1 cellular context compared by ENCODE assay signal in genomic region chr1:213737398-213738040, GRCh38.
A peak's percentile ranks its signal among the peaks of the same experiment; 100 is the strongest.
TF ChIP-seq lines count a peak whose summit lies in the region.

No MANE protein-coding gene starts in this region.

TF ChIP-seq in HepG2, 621 proteins besides CTCF, POLR2A, EP300 and RAD21 (continued from another document and continues in another):
- TF ChIP-seq USF2 (IDR thresholded peaks at IDR 0.05; ENCODE audit: low read depth, low read length) (no peak), USF2 (CRISPR knock-in tag; IDR thresholded peaks at IDR 0.05; ENCODE audit: borderline replicate concordance) (no peak), ZNF782 (CRISPR knock-in tag; IDR thresholded peaks at IDR 0.05; ENCODE audit: borderline replicate concordance) (peak; percentile 49; the same call in 1 of the 2 replicates), CHD4 (IDR thresholded peaks at IDR 0.05; ENCODE audit: borderline replicate concordance, low read length) (0 out of 2 replicates have a peak, but pooled peaks have one; percentile 29), ESRRA (CRISPR knock-in tag; IDR thresholded peaks at IDR 0.05; ENCODE audit: low read depth) (peak; percentile 95), SRY (CRISPR knock-in tag; IDR thresholded peaks at IDR 0.05) (no peak), ZNF781 (CRISPR knock-in tag; IDR thresholded peaks at IDR 0.05; ENCODE audit: borderline replicate concordance, not compliant biosample characterization) (no peak), MXD4 (CRISPR knock-in tag; IDR thresholded peaks at IDR 0.05) (no peak), RARG (CRISPR knock-in tag; IDR thresholded peaks at IDR 0.05; ENCODE audit: low read depth) (no peak), ZSCAN5A (CRISPR knock-in tag; IDR thresholded peaks at IDR 0.05; ENCODE audit: borderline replicate concordance) (no peak), SETDB1 (CRISPR knock-in tag; IDR thresholded peaks at IDR 0.05; ENCODE audit: borderline replicate concordance) (no peak), PRDM15 (CRISPR knock-in tag; IDR thresholded peaks at IDR 0.05) (no peak), NFYB (CRISPR knock-in tag; IDR thresholded peaks at IDR 0.05) (no peak), ZNF607 (CRISPR knock-in tag; IDR thresholded peaks at IDR 0.05; ENCODE audit: borderline replicate concordance) (no peak; the same call in 1 of the 2 replicates), THAP7 (CRISPR knock-in tag; IDR thresholded peaks at IDR 0.05) (no peak), SCMH1 (CRISPR knock-in tag; IDR thresholded peaks at IDR 0.05; ENCODE audit: borderline replicate concordance) (no peak), MXD1 (CRISPR knock-in tag; IDR thresholded peaks at IDR 0.05) (no peak), GLI4 (CRISPR knock-in tag; IDR thresholded peaks at IDR 0.05; ENCODE audit: borderline replicate concordance) (no peak), HMG20B (CRISPR knock-in tag; conservative IDR thresholded peaks at IDR 0.05) (no peak; the same call in 1 of the 2 replicates), TERF1 (CRISPR knock-in tag; IDR thresholded peaks at IDR 0.05) (no peak), NFRKB (IDR thresholded peaks at IDR 0.05) (no peak), ZMYM4 (CRISPR knock-in tag; IDR thresholded peaks at IDR 0.05) (peak; percentile 94), ZNF510 (CRISPR knock-in tag; IDR thresholded peaks at IDR 0.05; ENCODE audit: low read depth) (peak; percentile 86), ZNF160 (CRISPR knock-in tag; IDR thresholded peaks at IDR 0.05) (no peak), CAMTA2 (CRISPR knock-in tag; IDR thresholded peaks at IDR 0.05; ENCODE audit: borderline replicate concordance) (no peak), STAG1 (CRISPR knock-in tag; IDR thresholded peaks at IDR 0.05) (peak; percentile 40), KLF15 (CRISPR knock-in tag; IDR thresholded peaks at IDR 0.05; ENCODE audit: borderline replicate concordance) (no peak), U2AF1 (optimal IDR thresholded peaks at IDR 0.05; ENCODE audit: low read depth, low read length) (no peak), SNAPC2 (CRISPR knock-in tag; IDR thresholded peaks at IDR 0.05) (no peak), NKX3-1 (CRISPR knock-in tag; IDR thresholded peaks at IDR 0.05) (0 out of 2 replicates have a peak, but pooled peaks have one; percentile 47), ARNTL (CRISPR knock-in tag; IDR thresholded peaks at IDR 0.05) (peak; percentile 65), HMGXB3 (CRISPR knock-in tag; IDR thresholded peaks at IDR 0.05; ENCODE audit: borderline replicate concordance) (0 out of 2 replicates have a peak, but pooled peaks have one; percentile 46), ZNF557 (CRISPR knock-in tag; IDR thresholded peaks at IDR 0.05) (0 out of 2 replicates have a peak, but pooled peaks have one; percentile 44), ZSCAN22 (CRISPR knock-in tag; IDR thresholded peaks at IDR 0.05) (0 out of 2 replicates have a peak, but pooled peaks have one; percentile 43), CEBPG (CRISPR knock-in tag; IDR thresholded peaks at IDR 0.05) (peak; percentile 94), MLX (CRISPR knock-in tag; IDR thresholded peaks at IDR 0.05) (no peak), CCAR2 (optimal IDR thresholded peaks at IDR 0.05; ENCODE audit: low read depth, low read length) (no peak), TBL1XR1 (IDR thresholded peaks at IDR 0.05; ENCODE audit: borderline replicate concordance, low read length, partially characterized antibody) (peak; percentile 62), EZH2 (conservative IDR thresholded peaks at IDR 0.05; ENCODE audit: low read depth, low read length) (no peak), ZBTB46 (CRISPR knock-in tag; IDR thresholded peaks at IDR 0.05; ENCODE audit: borderline replicate concordance) (no peak), MEIS2 (CRISPR knock-in tag; IDR thresholded peaks at IDR 0.05) (peak; percentile 41; the same call in 1 of the 2 replicates), TGIF2 (CRISPR knock-in tag; IDR thresholded peaks at IDR 0.05) (no peak)
